Comparison of ENCODE assay signal across 14 cellular contexts in genomic region chr2:72695676-72696075, GRCh38.
"Had no signal": no experiment of that assay in that cellular context is flagged by ENCODE, and none has a peak within 500 bp of the region (broad histone marks: within the 10 kb centered on the region; RNA-seq: fewer than 3 reads in every experiment).

No MANE protein-coding gene starts in this region.

- H3K27me3 Mint-ChIP-seq: activated naive CD8-positive, alpha-beta T cell treated with anti-CD3 and anti-CD28 coated beads, Interleukin-2, amount 50 U/mL, for 24 hours had no signal

- H3K4me3 ChIP-seq: ascending aorta, esophagus squamous epithelium, left lung, tibial artery had no signal

- H3K36me3 Mint-ChIP-seq: stimulated activated effector memory CD8-positive, alpha-beta T cell treated with anti-CD3 and anti-CD28 coated beads, Interleukin-12 subunit alpha, Interleukin-12 subunit beta, amount 100 ng/mL, for 72 hours; WTC11 had no signal

- H3K27me3 ChIP-seq: ascending aorta, esophagus squamous epithelium, left lung, tibial artery had no signal

- H3K4me1 ChIP-seq: left lung, tibial artery had no signal

- H3K9me3 ChIP-seq: ascending aorta, esophagus squamous epithelium, left lung, tibial artery had no signal

- H3K27ac ChIP-seq: ascending aorta, left lung, tibial artery had no signal

- ATAC-seq: activated naive CD8-positive, alpha-beta T cell treated with anti-CD3 and anti-CD28 coated beads, Interleukin-2, amount 50 U/mL, for 24 hours; stimulated activated effector memory CD8-positive, alpha-beta T cell treated with anti-CD3 and anti-CD28 coated beads, Interleukin-12 subunit alpha, Interleukin-12 subunit beta, amount 100 ng/mL, for 72 hours had no signal

- DNase-seq: activated CD4-positive, alpha-beta T cell treated with anti-CD3 and anti-CD28 coated beads for 48 hours; activated naive CD4-positive, alpha-beta T cell; activated naive CD8-positive, alpha-beta T cell treated with anti-CD3 and anti-CD28 coated beads, Interleukin-2, amount 50 U/mL, for 24 hours; esophagus squamous epithelium; glutamatergic neuron; left lung; mesendoderm; posterior cingulate gyrus; tibial artery had no signal

- H3K9me3 Mint-ChIP-seq: activated naive CD8-positive, alpha-beta T cell treated with anti-CD3 and anti-CD28 coated beads, Interleukin-2, amount 50 U/mL, for 24 hours; activated T-helper 1 cell treated with anti-CD3 and anti-CD28 coated beads, Interleukin-12 subunit alpha, Interleukin-12 subunit beta, Interleukin-2, Interleukin-4 antibody, amounts not matched to agents 30 ng/mL and 10 ng/mL and 1 ng/mL, durations not matched to agents 14 hours and 24 hours and 36 hours; stimulated activated effector memory CD8-positive, alpha-beta T cell treated with anti-CD3 and anti-CD28 coated beads, Interleukin-12 subunit alpha, Interleukin-12 subunit beta, amount 100 ng/mL, for 72 hours; WTC11 had no signal

- H3K27ac Mint-ChIP-seq: activated naive CD8-positive, alpha-beta T cell treated with anti-CD3 and anti-CD28 coated beads, Interleukin-2, amount 50 U/mL, for 24 hours; activated T-helper 1 cell treated with anti-CD3 and anti-CD28 coated beads, Interleukin-12 subunit alpha, Interleukin-12 subunit beta, Interleukin-2, Interleukin-4 antibody, amounts not matched to agents 30 ng/mL and 10 ng/mL and 1 ng/mL, durations not matched to agents 14 hours and 24 hours and 36 hours; stimulated activated effector memory CD8-positive, alpha-beta T cell treated with anti-CD3 and anti-CD28 coated beads, Interleukin-12 subunit alpha, Interleukin-12 subunit beta, amount 100 ng/mL, for 72 hours; WTC11 had no signal

- H3K36me3 ChIP-seq: left lung had no signal

- H3K4me3 Mint-ChIP-seq: activated naive CD8-positive, alpha-beta T cell treated with anti-CD3 and anti-CD28 coated beads, Interleukin-2, amount 50 U/mL, for 24 hours; activated T-helper 1 cell treated with anti-CD3 and anti-CD28 coated beads, Interleukin-12 subunit alpha, Interleukin-12 subunit beta, Interleukin-2, Interleukin-4 antibody, amounts not matched to agents 30 ng/mL and 10 ng/mL and 1 ng/mL, durations not matched to agents 14 hours and 24 hours and 36 hours; stimulated activated effector memory CD8-positive, alpha-beta T cell treated with anti-CD3 and anti-CD28 coated beads, Interleukin-12 subunit alpha, Interleukin-12 subunit beta, amount 100 ng/mL, for 72 hours; WTC11 had no signal

- FAIRE-seq: colon had no signal

- H3K4me1 Mint-ChIP-seq: activated naive CD8-positive, alpha-beta T cell treated with anti-CD3 and anti-CD28 coated beads, Interleukin-2, amount 50 U/mL, for 24 hours; stimulated activated effector memory CD8-positive, alpha-beta T cell treated with anti-CD3 and anti-CD28 coated beads, Interleukin-12 subunit alpha, Interleukin-12 subunit beta, amount 100 ng/mL, for 72 hours had no signal
